ENCODE assay signal across 8 cellular contexts in the genomic region with DNA sequence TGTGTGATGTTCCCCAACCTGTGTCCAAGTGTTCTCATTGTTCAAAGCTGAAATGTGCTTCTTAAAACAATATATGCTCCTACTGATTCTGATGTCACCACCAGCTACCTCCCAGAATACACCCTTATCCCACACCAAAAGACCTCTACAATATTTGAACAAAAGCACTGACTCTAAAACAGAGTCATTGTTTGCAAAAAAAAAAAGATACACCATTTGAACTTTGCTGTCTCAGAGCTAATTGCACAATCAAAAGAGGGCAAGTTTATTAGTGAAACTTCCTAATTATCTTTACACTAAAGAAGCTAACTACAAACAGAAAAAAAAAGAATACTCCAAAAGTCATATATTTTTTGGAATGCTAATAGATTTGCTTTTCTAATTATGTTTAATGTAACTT.
"Had no signal": no experiment of that assay in that cellular context is flagged by ENCODE, and none has a peak within 500 bp of the region (broad histone marks: within the 10 kb centered on the region; RNA-seq: fewer than 3 reads in every experiment).

No MANE protein-coding gene starts in this region.

- H3K4me3 ChIP-seq: GM23338 had no signal

- H3K4me3 Mint-ChIP-seq: GM23338, H9 had no signal

- H3K9me3 Mint-ChIP-seq: GM23338 had no signal

- ATAC-seq: GM23338 had no signal

- H3K27ac Mint-ChIP-seq: GM23338, H9 had no signal

- H3K27ac ChIP-seq: KMS-11 had no signal

- H3K4me1 Mint-ChIP-seq: GM23338, H9 had no signal

- DNase-seq: H9, HCEC 1CT, KBM-7 had no signal

- H3K4me2 ChIP-seq: GM23338, KMS-11 had no signal

- H3K9ac ChIP-seq: KMS-11 had no signal

- FAIRE-seq: H1, H54, HTR-8/SVneo had no signal
